ENCODE assay signal across 1 cellular context in the genomic region with DNA sequence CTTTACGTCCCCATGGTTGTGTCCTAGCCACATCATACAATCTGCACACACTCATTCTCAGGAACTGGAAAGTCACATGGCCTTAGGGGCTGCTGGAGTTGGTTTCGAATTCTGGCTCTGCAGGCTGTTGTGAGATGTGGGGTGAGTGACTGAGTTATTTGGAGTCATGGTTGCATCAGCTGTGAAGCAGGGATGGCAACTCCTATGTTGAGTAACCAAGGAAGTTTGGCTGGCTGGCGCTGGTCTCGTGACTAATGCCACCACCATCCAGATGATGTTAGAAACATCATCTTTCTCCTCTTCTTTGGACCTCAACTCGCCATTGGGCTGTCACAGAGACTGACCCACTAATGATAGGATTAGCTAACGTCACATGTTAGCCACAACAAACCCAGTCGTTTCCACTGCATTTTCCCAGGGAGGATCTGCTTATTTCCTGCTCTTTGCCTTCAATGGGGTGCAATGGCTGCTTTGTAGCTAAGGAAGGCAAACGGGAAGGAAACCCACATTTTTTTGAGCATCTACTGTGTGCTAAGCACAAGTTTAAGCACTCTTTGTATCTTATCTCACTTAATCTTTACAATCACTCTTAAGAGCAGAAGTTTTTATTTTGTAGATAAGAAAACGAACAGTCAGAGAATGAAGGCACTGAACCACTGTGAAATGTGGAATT.
TF ChIP-seq lines count a peak whose summit lies in the region.

No MANE protein-coding gene starts in this region.

TF ChIP-seq in GM12878, 131 proteins besides CTCF, POLR2A, EP300 and RAD21 (continued from another document and continues in another):
- TF ChIP-seq EGR1 (IDR thresholded peaks at IDR 0.05; ENCODE audit: borderline replicate concordance in 1 of 2, low read depth in 2 of 2, low read length in 2 of 2) (no peak), JUNB (IDR thresholded peaks at IDR 0.05) (peak; percentile 80), RFX5 (IDR thresholded peaks at IDR 0.05; ENCODE audit: low read depth, low read length) (no peak), HDGF (IDR thresholded peaks at IDR 0.05) (no peak), RELA (IDR thresholded peaks at IDR 0.05; ENCODE audit: borderline replicate concordance, partially characterized antibody) (no peak), BCL3 (IDR thresholded peaks at IDR 0.05; ENCODE audit: borderline replicate concordance, insufficient read depth, low read depth, low read length, poor library complexity, severe bottlenecking) (peak; percentile 66), NFXL1 (IDR thresholded peaks at IDR 0.05; ENCODE audit: borderline replicate concordance) (no peak), YBX1 (IDR thresholded peaks at IDR 0.05) (no peak), NBN (IDR thresholded peaks at IDR 0.05) (no peak), NR2F1 (conservative IDR thresholded peaks at IDR 0.05) (no peak), KDM1A (IDR thresholded peaks at IDR 0.05; ENCODE audit: borderline replicate concordance) (no peak), EED (IDR thresholded peaks at IDR 0.05; ENCODE audit: low read depth) (peak; percentile 82), MYB (IDR thresholded peaks at IDR 0.05; ENCODE audit: borderline replicate concordance, low read depth, low read length) (no peak), PAX8 (IDR thresholded peaks at IDR 0.05) (no peak), PRDM15 (CRISPR knock-in tag; IDR thresholded peaks at IDR 0.05) (no peak), POLR2AphosphoS5 (IDR thresholded peaks at IDR 0.05; ENCODE audit: low read length) (no peak), BMI1 (IDR thresholded peaks at IDR 0.05; ENCODE audit: borderline replicate concordance) (no peak), RUNX3 (IDR thresholded peaks at IDR 0.05; ENCODE audit: low read length) (peak; percentile 72), ATF7 (IDR thresholded peaks at IDR 0.05; ENCODE audit: low read depth) (no peak), CHD1 (IDR thresholded peaks at IDR 0.05; ENCODE audit: low read depth, low read length) (no peak), ZZZ3 (IDR thresholded peaks at IDR 0.05; ENCODE audit: control insufficient read depth, insufficient read length, low read depth) (no peak), KAT2A (conservative IDR thresholded peaks at IDR 0.05; ENCODE audit: control insufficient read depth, low read depth, low read length) (no peak), NR2C2 (IDR thresholded peaks at IDR 0.05; ENCODE audit: borderline replicate concordance, control insufficient read depth, insufficient read length, low read depth) (no peak), SMAD1 (IDR thresholded peaks at IDR 0.05; ENCODE audit: low read depth, partially characterized antibody) (no peak), ETV6 (conservative IDR thresholded peaks at IDR 0.05 in 1 of 2, IDR thresholded peaks at IDR 0.05 in 1 of 2; ENCODE audit: borderline replicate concordance in 1 of 2, low read depth in 1 of 2) (peak in 1 of 2 experiments; percentile 51; a peak in 2 of 4 replicates), ATF2 (IDR thresholded peaks at IDR 0.05; ENCODE audit: low read length) (no peak; the same call in 1 of the 2 replicates), SMAD5 (IDR thresholded peaks at IDR 0.05; ENCODE audit: low read depth) (no peak), SRF (IDR thresholded peaks at IDR 0.05; ENCODE audit: low read depth in 2 of 2, low read length in 2 of 2) (no peak), BHLHE40 (IDR thresholded peaks at IDR 0.05; ENCODE audit: borderline replicate concordance in 1 of 2, low read depth in 2 of 2, low read length in 1 of 2) (peak; percentile 34 to 55; a peak in 2 of 4 replicates), SUPT20H (IDR thresholded peaks at IDR 0.05; ENCODE audit: borderline replicate concordance, control insufficient read depth, low read depth, low read length) (no peak), IKZF2 (IDR thresholded peaks at IDR 0.05) (peak; percentile 14 to 58; a peak in 2 of 4 replicates), PBX3 (IDR thresholded peaks at IDR 0.05; ENCODE audit: insufficient replicate concordance, low read depth, low read length) (no peak), LARP7 (IDR thresholded peaks at IDR 0.05) (no peak), ZBED1 (IDR thresholded peaks at IDR 0.05; ENCODE audit: borderline replicate concordance) (peak; percentile 49; the same call in 1 of the 2 replicates), RB1 (IDR thresholded peaks at IDR 0.05; ENCODE audit: borderline replicate concordance) (no peak), ELK1 (IDR thresholded peaks at IDR 0.05; ENCODE audit: low read depth, low read length) (no peak), CHD4 (IDR thresholded peaks at IDR 0.05) (no peak), SIN3A (IDR thresholded peaks at IDR 0.05; ENCODE audit: low read depth, low read length) (no peak)
- TF ChIP-seq, protein P1, sequence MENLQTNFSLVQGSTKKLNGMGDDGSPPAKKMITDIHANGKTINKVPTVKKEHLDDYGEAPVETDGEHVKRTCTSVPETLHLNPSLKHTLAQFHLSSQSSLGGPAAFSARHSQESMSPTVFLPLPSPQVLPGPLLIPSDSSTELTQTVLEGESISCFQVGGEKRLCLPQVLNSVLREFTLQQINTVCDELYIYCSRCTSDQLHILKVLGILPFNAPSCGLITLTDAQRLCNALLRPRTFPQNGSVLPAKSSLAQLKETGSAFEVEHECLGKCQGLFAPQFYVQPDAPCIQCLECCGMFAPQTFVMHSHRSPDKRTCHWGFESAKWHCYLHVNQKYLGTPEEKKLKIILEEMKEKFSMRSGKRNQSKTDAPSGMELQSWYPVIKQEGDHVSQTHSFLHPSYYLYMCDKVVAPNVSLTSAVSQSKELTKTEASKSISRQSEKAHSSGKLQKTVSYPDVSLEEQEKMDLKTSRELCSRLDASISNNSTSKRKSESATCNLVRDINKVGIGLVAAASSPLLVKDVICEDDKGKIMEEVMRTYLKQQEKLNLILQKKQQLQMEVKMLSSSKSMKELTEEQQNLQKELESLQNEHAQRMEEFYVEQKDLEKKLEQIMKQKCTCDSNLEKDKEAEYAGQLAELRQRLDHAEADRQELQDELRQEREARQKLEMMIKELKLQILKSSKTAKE (IDR thresholded peaks at IDR 0.05; ENCODE audit: low read depth, poor library complexity, severe bottlenecking), result no peak
- TF ChIP-seq, protein P2, sequence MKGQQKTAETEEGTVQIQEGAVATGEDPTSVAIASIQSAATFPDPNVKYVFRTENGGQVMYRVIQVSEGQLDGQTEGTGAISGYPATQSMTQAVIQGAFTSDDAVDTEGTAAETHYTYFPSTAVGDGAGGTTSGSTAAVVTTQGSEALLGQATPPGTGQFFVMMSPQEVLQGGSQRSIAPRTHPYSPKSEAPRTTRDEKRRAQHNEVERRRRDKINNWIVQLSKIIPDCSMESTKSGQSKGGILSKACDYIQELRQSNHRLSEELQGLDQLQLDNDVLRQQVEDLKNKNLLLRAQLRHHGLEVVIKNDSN (IDR thresholded peaks at IDR 0.05; ENCODE audit: borderline replicate concordance, extremely low read length, insufficient read depth, low read depth, low read length), result peak; percentile 27
- TF ChIP-seq, protein P3, sequence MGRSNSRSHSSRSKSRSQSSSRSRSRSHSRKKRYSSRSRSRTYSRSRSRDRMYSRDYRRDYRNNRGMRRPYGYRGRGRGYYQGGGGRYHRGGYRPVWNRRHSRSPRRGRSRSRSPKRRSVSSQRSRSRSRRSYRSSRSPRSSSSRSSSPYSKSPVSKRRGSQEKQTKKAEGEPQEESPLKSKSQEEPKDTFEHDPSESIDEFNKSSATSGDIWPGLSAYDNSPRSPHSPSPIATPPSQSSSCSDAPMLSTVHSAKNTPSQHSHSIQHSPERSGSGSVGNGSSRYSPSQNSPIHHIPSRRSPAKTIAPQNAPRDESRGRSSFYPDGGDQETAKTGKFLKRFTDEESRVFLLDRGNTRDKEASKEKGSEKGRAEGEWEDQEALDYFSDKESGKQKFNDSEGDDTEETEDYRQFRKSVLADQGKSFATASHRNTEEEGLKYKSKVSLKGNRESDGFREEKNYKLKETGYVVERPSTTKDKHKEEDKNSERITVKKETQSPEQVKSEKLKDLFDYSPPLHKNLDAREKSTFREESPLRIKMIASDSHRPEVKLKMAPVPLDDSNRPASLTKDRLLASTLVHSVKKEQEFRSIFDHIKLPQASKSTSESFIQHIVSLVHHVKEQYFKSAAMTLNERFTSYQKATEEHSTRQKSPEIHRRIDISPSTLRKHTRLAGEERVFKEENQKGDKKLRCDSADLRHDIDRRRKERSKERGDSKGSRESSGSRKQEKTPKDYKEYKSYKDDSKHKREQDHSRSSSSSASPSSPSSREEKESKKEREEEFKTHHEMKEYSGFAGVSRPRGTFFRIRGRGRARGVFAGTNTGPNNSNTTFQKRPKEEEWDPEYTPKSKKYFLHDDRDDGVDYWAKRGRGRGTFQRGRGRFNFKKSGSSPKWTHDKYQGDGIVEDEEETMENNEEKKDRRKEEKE (IDR thresholded peaks at IDR 0.05), result no peak
- TF ChIP-seq, protein P4, sequence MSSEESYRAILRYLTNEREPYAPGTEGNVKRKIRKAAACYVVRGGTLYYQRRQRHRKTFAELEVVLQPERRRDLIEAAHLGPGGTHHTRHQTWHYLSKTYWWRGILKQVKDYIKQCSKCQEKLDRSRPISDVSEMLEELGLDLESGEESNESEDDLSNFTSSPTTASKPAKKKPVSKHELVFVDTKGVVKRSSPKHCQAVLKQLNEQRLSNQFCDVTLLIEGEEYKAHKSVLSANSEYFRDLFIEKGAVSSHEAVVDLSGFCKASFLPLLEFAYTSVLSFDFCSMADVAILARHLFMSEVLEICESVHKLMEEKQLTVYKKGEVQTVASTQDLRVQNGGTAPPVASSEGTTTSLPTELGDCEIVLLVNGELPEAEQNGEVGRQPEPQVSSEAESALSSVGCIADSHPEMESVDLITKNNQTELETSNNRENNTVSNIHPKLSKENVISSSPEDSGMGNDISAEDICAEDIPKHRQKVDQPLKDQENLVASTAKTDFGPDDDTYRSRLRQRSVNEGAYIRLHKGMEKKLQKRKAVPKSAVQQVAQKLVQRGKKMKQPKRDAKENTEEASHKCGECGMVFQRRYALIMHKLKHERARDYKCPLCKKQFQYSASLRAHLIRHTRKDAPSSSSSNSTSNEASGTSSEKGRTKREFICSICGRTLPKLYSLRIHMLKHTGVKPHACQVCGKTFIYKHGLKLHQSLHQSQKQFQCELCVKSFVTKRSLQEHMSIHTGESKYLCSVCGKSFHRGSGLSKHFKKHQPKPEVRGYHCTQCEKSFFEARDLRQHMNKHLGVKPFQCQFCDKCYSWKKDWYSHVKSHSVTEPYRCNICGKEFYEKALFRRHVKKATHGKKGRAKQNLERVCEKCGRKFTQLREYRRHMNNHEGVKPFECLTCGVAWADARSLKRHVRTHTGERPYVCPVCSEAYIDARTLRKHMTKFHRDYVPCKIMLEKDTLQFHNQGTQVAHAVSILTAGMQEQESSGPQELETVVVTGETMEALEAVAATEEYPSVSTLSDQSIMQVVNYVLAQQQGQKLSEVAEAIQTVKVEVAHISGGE (CRISPR knock-in tag; IDR thresholded peaks at IDR 0.05), result no peak
